ENCODE assay signal across 8 cellular contexts in genomic region chr3:39101022-39101689, GRCh38. TPM values are rescaled to one million over a fixed set of nuclear protein-coding genes. Genes with fewer than 3 reads are reported as not detected.
DNase-seq lines count a peak whose midpoint lies in the region; ATAC-seq and TF ChIP-seq lines count a peak whose summit lies in the region.

No MANE protein-coding gene starts in this region.

- H3K9me3 Mint-ChIP-seq in Caco-2 (ENCODE audit: unreplicated experiment) (no peaks in the 10 kb centered on the region), endothelial cell (ENCODE audit: unreplicated experiment) (no peaks in the 10 kb centered on the region), neural crest cell (no peaks in the 10 kb centered on the region)

- no TSS peak for BruUV-seq in Caco-2 (replicated peaks; lab: Mats Ljungman, UMichigan)

- no peaks in the 10 kb centered on the region for H3K9me3 ChIP-seq in Caco-2

- TF ChIP-seq CTCF in Caco-2 (IDR thresholded peaks at IDR 0.05; ENCODE audit: insufficient read depth in 1 of 2, low read depth in 1 of 2, low read length in 1 of 2, severe bottlenecking in 1 of 2, unreplicated experiment in 1 of 2) (peak; percentile 68 to 69), endothelial cell (IDR thresholded peaks at IDR 0.05; ENCODE audit: unreplicated experiment) (peak; percentile 54), neural crest cell (conservative IDR thresholded peaks at IDR 0.05) (peak; percentile 65)

- CTCF ChIA-PET in Caco-2 (lab: Charles Lee): interaction anchor here (1.7 kb wide), 1 partner anchor 187 kb away, joined by 12 read pairs; no protein-coding TSS in a partner anchor

- H3K36me3 Mint-ChIP-seq in Caco-2 (ENCODE audit: insufficient read depth, unreplicated experiment): peaks cover 7% of the 10 kb centered on the region
- peaks cover 40% of the 10 kb centered on the region for H3K36me3 Mint-ChIP-seq in endothelial cell (ENCODE audit: low read depth, unreplicated experiment)
- H3K36me3 Mint-ChIP-seq in neural crest cell (ENCODE audit: low read depth): no peaks in the 10 kb centered on the region

- DNase-seq in Caco-2 (peak in 1 of 2 experiments; percentile 42), Kasumi-1 (lab: John Stamatoyannopoulos, UW) (peak; percentile 42 to 67), endothelial cell (ENCODE audit: low spot score) (peak; percentile 44), neural crest cell (ENCODE audit: low read depth, low spot score) (no peak)
- DNase-seq in activated CD4-positive, alpha-beta T cell treated with anti-CD3 and anti-CD28 coated beads for 4 hours: peak; percentile 47 to 57

- H3K4me1 ChIP-seq in Caco-2: peaks cover 6% of the 10 kb centered on the region; the same call in 1 of the 2 replicates

- no peak overlapping the region for H3K27ac Mint-ChIP-seq in Caco-2 (ENCODE audit: unreplicated experiment)
- no peak overlapping the region for H3K27ac Mint-ChIP-seq in endothelial cell (ENCODE audit: unreplicated experiment)
- no peak overlapping the region for H3K27ac Mint-ChIP-seq in neural crest cell (ENCODE audit: unreplicated experiment)

- intact Hi-C loops in Caco-2 (cut with micrococcal nuclease; ENCODE audit: unreplicated experiment): loop anchor here (1.0 kb wide), 1 partner anchor 187 kb away; no protein-coding TSS in a partner anchor

- H3K4me1 Mint-ChIP-seq in Caco-2 (ENCODE audit: low read depth, unreplicated experiment) (peaks cover 5% of the 10 kb centered on the region), endothelial cell (ENCODE audit: unreplicated experiment) (peaks cover 66% of the 10 kb centered on the region), neural crest cell (peaks cover 34% of the 10 kb centered on the region)

- no peaks in the 10 kb centered on the region for H3K27me3 Mint-ChIP-seq in Caco-2 (ENCODE audit: insufficient read depth, unreplicated experiment)
- peaks cover 20% of the 10 kb centered on the region for H3K27me3 Mint-ChIP-seq in endothelial cell (ENCODE audit: unreplicated experiment)
- no peaks in the 10 kb centered on the region for H3K27me3 Mint-ChIP-seq in neural crest cell (ENCODE audit: low read depth)

- H3K36me3 ChIP-seq in Caco-2 (ENCODE audit: control insufficient read depth, insufficient read depth, low read length): peaks cover 5% of the 10 kb centered on the region

- no peak overlapping the region for H3K4me3 Mint-ChIP-seq in Caco-2 (ENCODE audit: unreplicated experiment)
- H3K4me3 Mint-ChIP-seq in endothelial cell (ENCODE audit: unreplicated experiment): no peak overlapping the region
- H3K4me3 Mint-ChIP-seq in neural crest cell: peak overlapping the region; percentile 62

- no peak overlapping the region for H3K4me3 ChIP-seq in Caco-2 (ENCODE audit: low read depth, low read length)

- H3K27me3 ChIP-seq in Caco-2 (replicated peaks; ENCODE audit: control insufficient read depth, insufficient read depth, low read length): no peaks in the 10 kb centered on the region

- ATAC-seq in GM19397 (IDR thresholded peaks at IDR 0.05; ENCODE audit: unreplicated experiment) (peak; percentile 62), HG03025 (IDR thresholded peaks at IDR 0.05; ENCODE audit: low FRiP score, unreplicated experiment) (no peak), HG02840 (IDR thresholded peaks at IDR 0.05; ENCODE audit: low FRiP score, unreplicated experiment) (no peak)

- POLR2A ChIA-PET in Caco-2 (lab: Charles Lee): no interaction called here

RNA-seq across cellular contexts. Expression of gene GORASP1, which starts 6.3 kb away (rescaled TPM):
- total RNA-seq in Caco-2 (2022) (42.2 and 43.6 TPM in 2 replicates), endothelial cell (ENCODE audit: unreplicated experiment) (130 TPM), neural crest cell (54.0 TPM in 2 replicates)

RNA-seq across cellular contexts. Expression of gene TTC21A, which starts 6.3 kb away (rescaled TPM):
- total RNA-seq in Caco-2 (2022) (4.0 and 6.9 TPM in 2 replicates), endothelial cell (ENCODE audit: unreplicated experiment) (41.7 TPM), neural crest cell (6.8 and 8.2 TPM in 2 replicates)

RNA-seq across cellular contexts. Expression of gene WDR48, which starts 49.3 kb away (rescaled TPM):
- total RNA-seq in Caco-2 (2022): 27.6 and 28.4 TPM in 2 replicates
- total RNA-seq in endothelial cell (ENCODE audit: unreplicated experiment): 33.4 TPM
- 44.7 and 47.2 TPM in 2 replicates for total RNA-seq in neural crest cell

RNA-seq across cellular contexts. Expression of gene SCN11A, which starts 49.4 kb away (rescaled TPM):
- total RNA-seq in Caco-2 (2022) (0.12 TPM in 1 of 2 replicates, not detected in the other), endothelial cell (ENCODE audit: unreplicated experiment) (0.69 TPM), neural crest cell (0.48 and 0.63 TPM in 2 replicates)

RNA-seq across cellular contexts. Expression of gene CSRNP1, which starts 52.2 kb away (rescaled TPM):
- 12.6 and 13.5 TPM in 2 replicates for total RNA-seq in Caco-2 (2022)
- 20.8 TPM for total RNA-seq in endothelial cell (ENCODE audit: unreplicated experiment)
- 2.4 TPM in 2 replicates for total RNA-seq in neural crest cell
